35 cellular contexts compared by ENCODE assay signal in the genomic region with DNA sequence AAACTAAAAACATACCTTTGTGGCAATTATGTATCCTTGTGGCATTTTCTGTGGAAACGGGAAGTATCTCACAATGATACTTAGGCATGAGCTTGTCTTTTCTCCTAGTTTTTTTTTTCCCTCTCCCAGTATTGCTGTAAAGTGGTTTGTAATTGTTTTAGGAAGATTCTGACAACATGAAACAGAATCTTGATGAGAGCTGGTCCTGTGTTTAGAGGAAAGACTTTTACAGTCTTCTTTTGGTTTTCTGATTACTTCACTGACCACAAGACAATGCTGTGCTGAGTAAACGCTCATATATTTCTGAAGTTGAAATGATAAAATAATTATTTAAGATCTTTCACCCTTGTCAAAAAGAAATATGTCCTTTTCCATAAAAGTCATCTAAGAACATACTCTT.
"Had no signal": no experiment of that assay in that cellular context is flagged by ENCODE, and none has a peak within 500 bp of the region (broad histone marks: within the 10 kb centered on the region; RNA-seq: fewer than 3 reads in every experiment).

No MANE protein-coding gene starts in this region.

- H3K36me3 ChIP-seq: adrenal gland, ascending aorta, breast epithelium, cardiac muscle cell, colonic mucosa, WERI-Rb-1 had no signal

- H3K27ac Mint-ChIP-seq: activated B cell treated with CpG ODN at 0.5 μM for 24 hours; activated CD4-positive, alpha-beta memory T cell treated with anti-CD3 and anti-CD28 coated beads for 36 hours; activated CD4-positive, alpha-beta T cell treated with anti-CD3 and anti-CD28 coated beads, Interleukin-2, amount 10 ng/mL, durations not matched to agents 24 days and 14 days; activated CD8-positive, alpha-beta memory T cell treated with anti-CD3 and anti-CD28 coated beads, Interleukin-2, amount 10 ng/mL, durations not matched to agents 7 days and 5 days; activated CD8-positive, alpha-beta T cell treated with anti-CD3 and anti-CD28 coated beads, Interleukin-2, amount 10 ng/mL, durations not matched to agents 7 days and 5 days; activated naive CD4-positive, alpha-beta T cell treated with anti-CD3 and anti-CD28 coated beads for 36 hours; activated naive CD4-positive, alpha-beta T cell treated with anti-CD3 and anti-CD28 coated beads, Interleukin-2, amount 50 U/mL, for 24 hours; activated naive CD8-positive, alpha-beta T cell treated with anti-CD3 and anti-CD28 coated beads for 36 hours; activated naive CD8-positive, alpha-beta T cell treated with anti-CD3 and anti-CD28 coated beads, Interleukin-2, amount 50 U/mL, for 24 hours; activated T-helper 1 cell treated with anti-CD3 and anti-CD28 coated beads, Interleukin-12 subunit alpha, Interleukin-12 subunit beta, Interleukin-2, Interleukin-4 antibody, amounts not matched to agents 30 ng/mL and 10 ng/mL and 1 ng/mL, durations not matched to agents 14 hours and 24 hours and 36 hours; activated T-helper 2 cell treated with anti-CD3 and anti-CD28 coated beads, Interferon-gamma antibody, Interleukin-2, Interleukin-4, amounts not matched to agents 10 μg/mL and 5 μg/mL and 100 μg/mL, durations not matched to agents 14 hours and 24 hours and 36 hours; brain; T-helper 17 cell; T-helper 2 cell treated with Interferon-gamma antibody and Interleukin-4, amounts not matched to agents 5 μg/mL and 100 μg/mL, for 36 hours had no signal

- H3K4me3 Mint-ChIP-seq: activated B cell treated with CpG ODN at 0.5 μM for 24 hours; activated CD4-positive, alpha-beta memory T cell treated with anti-CD3 and anti-CD28 coated beads for 36 hours; activated CD4-positive, alpha-beta T cell treated with anti-CD3 and anti-CD28 coated beads, Interleukin-2, amount 10 ng/mL, durations not matched to agents 24 days and 14 days; activated CD8-positive, alpha-beta memory T cell treated with anti-CD3 and anti-CD28 coated beads, Interleukin-2, amount 10 ng/mL, durations not matched to agents 7 days and 5 days; activated CD8-positive, alpha-beta T cell treated with anti-CD3 and anti-CD28 coated beads, Interleukin-2, amount 10 ng/mL, durations not matched to agents 7 days and 5 days; activated naive CD4-positive, alpha-beta T cell treated with anti-CD3 and anti-CD28 coated beads for 36 hours; activated naive CD4-positive, alpha-beta T cell treated with anti-CD3 and anti-CD28 coated beads, Interleukin-2, amount 50 U/mL, for 24 hours; activated naive CD8-positive, alpha-beta T cell treated with anti-CD3 and anti-CD28 coated beads for 36 hours; activated naive CD8-positive, alpha-beta T cell treated with anti-CD3 and anti-CD28 coated beads, Interleukin-2, amount 50 U/mL, for 24 hours; activated T-helper 1 cell treated with anti-CD3 and anti-CD28 coated beads, Interleukin-12 subunit alpha, Interleukin-12 subunit beta, Interleukin-2, Interleukin-4 antibody, amounts not matched to agents 30 ng/mL and 10 ng/mL and 1 ng/mL, durations not matched to agents 14 hours and 24 hours and 36 hours; brain; T-helper 17 cell; T-helper 2 cell treated with Interferon-gamma antibody and Interleukin-4, amounts not matched to agents 5 μg/mL and 100 μg/mL, for 36 hours had no signal

- H3K4me1 Mint-ChIP-seq: activated B cell treated with CpG ODN at 0.5 μM for 24 hours; activated naive CD4-positive, alpha-beta T cell treated with anti-CD3 and anti-CD28 coated beads, Interleukin-2, amount 50 U/mL, for 24 hours; T-helper 17 cell had no signal

- H3K36me3 Mint-ChIP-seq: activated CD4-positive, alpha-beta memory T cell treated with anti-CD3 and anti-CD28 coated beads for 36 hours; activated CD8-positive, alpha-beta memory T cell treated with anti-CD3 and anti-CD28 coated beads, Interleukin-2, amount 10 ng/mL, durations not matched to agents 7 days and 5 days; brain had no signal

- H3K27ac ChIP-seq: adrenal gland, ascending aorta, breast epithelium, cardiac muscle cell, colonic mucosa, epithelial cell of prostate, WERI-Rb-1 had no signal

- H3K9me3 Mint-ChIP-seq: activated B cell treated with CpG ODN at 0.5 μM for 24 hours; activated CD4-positive, alpha-beta memory T cell treated with anti-CD3 and anti-CD28 coated beads for 36 hours; activated CD4-positive, alpha-beta T cell treated with anti-CD3 and anti-CD28 coated beads, Interleukin-2, amount 10 ng/mL, durations not matched to agents 24 days and 14 days; activated naive CD4-positive, alpha-beta T cell treated with anti-CD3 and anti-CD28 coated beads for 36 hours; activated naive CD4-positive, alpha-beta T cell treated with anti-CD3 and anti-CD28 coated beads, Interleukin-2, amount 50 U/mL, for 24 hours; activated naive CD8-positive, alpha-beta T cell treated with anti-CD3 and anti-CD28 coated beads for 36 hours; activated naive CD8-positive, alpha-beta T cell treated with anti-CD3 and anti-CD28 coated beads, Interleukin-2, amount 50 U/mL, for 24 hours; activated T-helper 1 cell treated with anti-CD3 and anti-CD28 coated beads, Interleukin-12 subunit alpha, Interleukin-12 subunit beta, Interleukin-2, Interleukin-4 antibody, amounts not matched to agents 30 ng/mL and 10 ng/mL and 1 ng/mL, durations not matched to agents 14 hours and 24 hours and 36 hours; activated T-helper 2 cell treated with anti-CD3 and anti-CD28 coated beads, Interferon-gamma antibody, Interleukin-2, Interleukin-4, amounts not matched to agents 10 μg/mL and 5 μg/mL and 100 μg/mL, durations not matched to agents 14 hours and 24 hours and 36 hours; T-helper 2 cell treated with Interferon-gamma antibody and Interleukin-4, amounts not matched to agents 5 μg/mL and 100 μg/mL, for 36 hours had no signal

- H3K27me3 Mint-ChIP-seq: activated B cell treated with CpG ODN at 0.5 μM for 24 hours; activated CD4-positive, alpha-beta memory T cell treated with anti-CD3 and anti-CD28 coated beads for 36 hours; activated CD4-positive, alpha-beta T cell treated with anti-CD3 and anti-CD28 coated beads, Interleukin-2, amount 10 ng/mL, durations not matched to agents 24 days and 14 days; activated CD8-positive, alpha-beta memory T cell treated with anti-CD3 and anti-CD28 coated beads, Interleukin-2, amount 10 ng/mL, durations not matched to agents 7 days and 5 days; activated naive CD4-positive, alpha-beta T cell treated with anti-CD3 and anti-CD28 coated beads, Interleukin-2, amount 50 U/mL, for 24 hours; activated naive CD8-positive, alpha-beta T cell treated with anti-CD3 and anti-CD28 coated beads for 36 hours; activated naive CD8-positive, alpha-beta T cell treated with anti-CD3 and anti-CD28 coated beads, Interleukin-2, amount 50 U/mL, for 24 hours; brain; T-helper 17 cell had no signal

- H3K4me3 ChIP-seq: adrenal gland, ascending aorta, breast epithelium, cardiac muscle cell, colonic mucosa had no signal

- H3K27me3 ChIP-seq: adrenal gland, ascending aorta, breast epithelium, colonic mucosa had no signal

- H3K9me3 ChIP-seq: adrenal gland, ascending aorta, breast epithelium, colonic mucosa had no signal

- DNase-seq: activated B cell treated with CpG ODN at 0.5 μM for 24 hours; activated CD4-positive, alpha-beta memory T cell treated with anti-CD3 and anti-CD28 coated beads for 36 hours; activated CD4-positive, alpha-beta T cell treated with anti-CD3 and anti-CD28 coated beads, Interleukin-2, amount 10 ng/mL, durations not matched to agents 24 days and 14 days; activated CD8-positive, alpha-beta memory T cell treated with anti-CD3 and anti-CD28 coated beads, Interleukin-2, amount 10 ng/mL, durations not matched to agents 7 days and 5 days; activated CD8-positive, alpha-beta memory T cell treated with anti-CD3 and anti-CD28 coated beads, Interleukin-2, amount 50 U/mL, for 4 hours; activated CD8-positive, alpha-beta T cell treated with anti-CD3 and anti-CD28 coated beads, Interleukin-2, amount 10 ng/mL, durations not matched to agents 7 days and 5 days; activated effector memory CD4-positive, alpha-beta T cell treated with anti-CD3 and anti-CD28 coated beads, Interleukin-2, amount 50 U/mL, for 16 hours; activated naive CD4-positive, alpha-beta T cell treated with anti-CD3 and anti-CD28 coated beads for 36 hours; activated naive CD8-positive, alpha-beta T cell treated with anti-CD3 and anti-CD28 coated beads for 36 hours; activated naive CD8-positive, alpha-beta T cell treated with anti-CD3 and anti-CD28 coated beads, Interleukin-2, amount 50 U/mL, for 24 hours; activated T-cell treated with anti-CD3 and anti-CD28 coated beads, Interleukin-2, amount 50 U/mL, for 1 hour; activated T-cell treated with anti-CD3 and anti-CD28 coated beads, Interleukin-2, amount 50 U/mL, for 48 hours; adrenal gland; amygdala; central memory CD4-positive, alpha-beta T cell; cerebellar nuclear complex; colonic mucosa; effector CD8-positive, alpha-beta T cell; foreskin fibroblast; head of caudate nucleus; T-helper 1 cell; T-helper 17 cell; T1000; WERI-Rb-1 had no signal

- H3K4me1 ChIP-seq: adrenal gland, ascending aorta, breast epithelium, colonic mucosa had no signal

- ATAC-seq: activated CD4-positive, CD25-positive, alpha-beta regulatory T cell treated with anti-CD3 and anti-CD28 coated beads, Interleukin-2, amount 50 U/mL, for 24 hours; activated CD8-positive, alpha-beta memory T cell treated with anti-CD3 and anti-CD28 coated beads, Interleukin-2, amount 10 ng/mL, durations not matched to agents 7 days and 5 days; activated CD8-positive, alpha-beta T cell treated with anti-CD3 and anti-CD28 coated beads, Interleukin-2, amount 10 ng/mL, durations not matched to agents 7 days and 5 days; activated naive CD8-positive, alpha-beta T cell treated with anti-CD3 and anti-CD28 coated beads, Interleukin-2, amount 50 U/mL, for 24 hours; esophagus mucosa; T-helper 17 cell had no signal
